ENCODE assay signal across 3 cellular contexts in genomic region chr3:165883866-165884478, GRCh38.
TF ChIP-seq lines count a peak whose summit lies in the region.

No MANE protein-coding gene starts in this region.

TF ChIP-seq in A549, 52 proteins besides CTCF, POLR2A, EP300 and RAD21:
- TF ChIP-seq CBX8 (IDR thresholded peaks at IDR 0.05), result no peak
- no peak for TF ChIP-seq NPAS2 (CRISPR knock-in tag; IDR thresholded peaks at IDR 0.05; ENCODE audit: borderline replicate concordance)
- TF ChIP-seq EHF (CRISPR knock-in tag; IDR thresholded peaks at IDR 0.05), result no peak
- TF ChIP-seq SREBF2 (IDR thresholded peaks at IDR 0.05), result no peak
- no peak for TF ChIP-seq HDAC2 (IDR thresholded peaks at IDR 0.05)
- TF ChIP-seq JUNB (IDR thresholded peaks at IDR 0.05), result no peak
- TF ChIP-seq REST (IDR thresholded peaks at IDR 0.05), result no peak
- TF ChIP-seq SMC3 (IDR thresholded peaks at IDR 0.05), result no peak
- TF ChIP-seq CHD4 (IDR thresholded peaks at IDR 0.05; ENCODE audit: borderline replicate concordance), result no peak
- TF ChIP-seq NR3C1 (IDR thresholded peaks at IDR 0.05), result no peak
- no peak for TF ChIP-seq ZNF302 (CRISPR knock-in tag; IDR thresholded peaks at IDR 0.05)
- no peak for TF ChIP-seq FOSB (CRISPR knock-in tag; IDR thresholded peaks at IDR 0.05)
- TF ChIP-seq FOXS1 (CRISPR knock-in tag; IDR thresholded peaks at IDR 0.05), result no peak
- TF ChIP-seq E2F6 (IDR thresholded peaks at IDR 0.05; ENCODE audit: borderline replicate concordance, low read depth), result no peak
TF ChIP-seq in A549: peak in this region for 0.

TF ChIP-seq in GM12878, 131 proteins besides CTCF, POLR2A, EP300 and RAD21:
- TF ChIP-seq IKZF1 (conservative IDR thresholded peaks at IDR 0.05), result peak; percentile 36; the same call in 1 of the 2 replicates
- no peak for TF ChIP-seq IRF4 (IDR thresholded peaks at IDR 0.05; ENCODE audit: low read depth, low read length)
TF ChIP-seq in GM12878: peak in this region for 1.

TF ChIP-seq in WTC11, 78 proteins besides CTCF, POLR2A, EP300 and RAD21:
- TF ChIP-seq MYBL2 (CRISPR knock-in tag; IDR thresholded peaks at IDR 0.05) (no peak), OVOL2 (CRISPR knock-in tag; IDR thresholded peaks at IDR 0.05; ENCODE audit: borderline replicate concordance) (no peak), PRRX2 (CRISPR knock-in tag; IDR thresholded peaks at IDR 0.05) (no peak)
